Comparison of ENCODE assay signal across 22 cellular contexts in genomic region chr10:119802068-119802538, GRCh38.
DNase-seq lines count a peak whose midpoint lies in the region; ATAC-seq, FAIRE-seq and TF ChIP-seq lines count a peak whose summit lies in the region.
"Had no signal": no experiment of that assay in that cellular context is flagged by ENCODE, and none has a peak within 500 bp of the region (broad histone marks: within the 10 kb centered on the region; RNA-seq: fewer than 3 reads in every experiment).

No MANE protein-coding gene starts in this region.

- H2AK5ac ChIP-seq in trophoblast cell (ENCODE audit: low read length), result no peak overlapping the region

- no peaks in the 10 kb centered on the region for H3K27me3 Mint-ChIP-seq in HFFc6 (ENCODE audit: insufficient read depth)
- H3K27me3 Mint-ChIP-seq: activated naive CD4-positive, alpha-beta T cell treated with anti-CD3 and anti-CD28 coated beads, Interleukin-2, amount 50 U/mL, for 24 hours; effector memory CD8-positive, alpha-beta T cell; naive thymus-derived CD8-positive, alpha-beta T cell; stimulated activated naive CD8-positive, alpha-beta T cell treated with anti-CD3 and anti-CD28 coated beads, Interleukin-15, Interleukin-2, amounts not matched to agents 100 ng/mL and 50 ng/mL, for 24 hours; type B pancreatic cell had no signal

- H3K14ac ChIP-seq in trophoblast cell (ENCODE audit: low read length), result no peak overlapping the region

- H3K4me1 Mint-ChIP-seq in HFFc6 (ENCODE audit: low read depth), result peaks cover 59% of the 10 kb centered on the region
- H3K4me1 Mint-ChIP-seq: naive thymus-derived CD8-positive, alpha-beta T cell had no signal

- H3K4me2 ChIP-seq in trophoblast cell (ENCODE audit: low read length), result no peak overlapping the region

- no peaks in the 10 kb centered on the region for H3K27me3 ChIP-seq in trophoblast cell (ENCODE audit: insufficient read depth, low read length)
- H3K27me3 ChIP-seq: sigmoid colon had no signal

- H3K18ac ChIP-seq in trophoblast cell (ENCODE audit: low read length), result no peak overlapping the region

- no peak overlapping the region for H3K23ac ChIP-seq in trophoblast cell (ENCODE audit: low read length)

- no peak overlapping the region for H2AFZ ChIP-seq in trophoblast cell (ENCODE audit: insufficient read depth, low read length, poor library complexity)
- H2AFZ ChIP-seq: parathyroid adenoma had no signal

- no peak overlapping the region for H4K12ac ChIP-seq in trophoblast cell (ENCODE audit: low read depth, low read length)

- no peaks in the 10 kb centered on the region for H3K4me1 ChIP-seq in trophoblast cell (ENCODE audit: control insufficient read depth in 1 of 2, insufficient read depth in 2 of 2, low read length in 2 of 2)
- H3K4me1 ChIP-seq: parathyroid adenoma had no signal

- no peak overlapping the region for H2BK120ac ChIP-seq in trophoblast cell (ENCODE audit: insufficient read depth, low read length, poor library complexity)

- no peak for TF ChIP-seq CTCF in HFFc6 (IDR thresholded peaks at IDR 0.05)

- no peak overlapping the region for H2BK5ac ChIP-seq in trophoblast cell (ENCODE audit: low read depth, low read length, poor library complexity)

- H2BK12ac ChIP-seq in trophoblast cell (ENCODE audit: low read length), result peak overlapping the region; percentile 43

- H3K79me2 ChIP-seq in trophoblast cell (ENCODE audit: control insufficient read depth, insufficient read depth, low read length, poor library complexity), result no peaks in the 10 kb centered on the region
- H3K79me2 ChIP-seq: parathyroid adenoma had no signal

- no CpG with 5 or more reads among the region's 4 CpGs for WGBS in trophoblast cell (ENCODE audit: extremely low coverage, insufficient coverage, insufficient read length)

- DNase-seq in HFFc6 (peak; percentile 5), trophoblast cell (peak in 1 of 2 donors; percentile 38), NCI-H2081 (lab: John Stamatoyannopoulos, UW) (no peak), GM19239 (ENCODE audit: insufficient read length, low spot score) (no peak)
- DNase-seq: activated T-cell treated with anti-CD3 and anti-CD28 coated beads, Interleukin-2, amount 50 U/mL, for 1 hour; effector memory CD8-positive, alpha-beta T cell; kidney glomerular epithelial cell; mesendoderm; naive thymus-derived CD8-positive, alpha-beta T cell; NCI-H1105; NCI-H2107; NCI-H524 treated with DMSO at 0.1 percent for 48 hours; sigmoid colon; SW 1271 had no signal

- ATAC-seq in GM18517 (IDR thresholded peaks at IDR 0.05; ENCODE audit: unreplicated experiment) (peak; percentile 55), HG03520 (IDR thresholded peaks at IDR 0.05; ENCODE audit: unreplicated experiment) (peak; percentile 75), GM19035 (IDR thresholded peaks at IDR 0.05; ENCODE audit: unreplicated experiment) (no peak)
- ATAC-seq: effector memory CD8-positive, alpha-beta T cell; naive thymus-derived CD8-positive, alpha-beta T cell had no signal

- H4K91ac ChIP-seq in trophoblast cell (ENCODE audit: low read depth, low read length), result no peak overlapping the region

- no peaks in the 10 kb centered on the region for H3K9me3 ChIP-seq in trophoblast cell (ENCODE audit: insufficient read depth, low read depth, low read length)
- H3K9me3 ChIP-seq: sigmoid colon had no signal

- H3K79me1 ChIP-seq in trophoblast cell (ENCODE audit: low read length), result no peaks in the 10 kb centered on the region

- no peak overlapping the region; the same call in 1 of the 2 replicates for H3K4me3 Mint-ChIP-seq in HFFc6
- H3K4me3 Mint-ChIP-seq: activated naive CD4-positive, alpha-beta T cell treated with anti-CD3 and anti-CD28 coated beads, Interleukin-2, amount 50 U/mL, for 24 hours; effector memory CD8-positive, alpha-beta T cell; naive thymus-derived CD8-positive, alpha-beta T cell; stimulated activated naive CD8-positive, alpha-beta T cell treated with anti-CD3 and anti-CD28 coated beads, Interleukin-15, Interleukin-2, amounts not matched to agents 100 ng/mL and 50 ng/mL, for 24 hours; type B pancreatic cell had no signal

- no peak overlapping the region for H3K27ac ChIP-seq in trophoblast cell (ENCODE audit: low read depth, low read length)
- H3K27ac ChIP-seq: parathyroid adenoma had no signal

- no peak overlapping the region for H3K9ac ChIP-seq in trophoblast cell (ENCODE audit: low read length)
- H3K9ac ChIP-seq: parathyroid adenoma had no signal

- no peak for FAIRE-seq in GM19239 (lab: Jason Lieb, UNC)
- FAIRE-seq: TTC549 had no signal

- no peaks in the 10 kb centered on the region for H3K9me3 Mint-ChIP-seq in HFFc6
- H3K9me3 Mint-ChIP-seq: activated naive CD4-positive, alpha-beta T cell treated with anti-CD3 and anti-CD28 coated beads, Interleukin-2, amount 50 U/mL, for 24 hours; effector memory CD8-positive, alpha-beta T cell; naive thymus-derived CD8-positive, alpha-beta T cell; stimulated activated naive CD8-positive, alpha-beta T cell treated with anti-CD3 and anti-CD28 coated beads, Interleukin-15, Interleukin-2, amounts not matched to agents 100 ng/mL and 50 ng/mL, for 24 hours; type B pancreatic cell had no signal

- H3K36me3 ChIP-seq in trophoblast cell (ENCODE audit: control insufficient read depth in 1 of 2, insufficient read depth in 2 of 2, low read length in 2 of 2), result peaks cover 7 to 8% of the 10 kb centered on the region in 2 experiments

- H3K36me3 Mint-ChIP-seq in HFFc6 (ENCODE audit: low read depth), result peaks cover 12% of the 10 kb centered on the region; the same call in 1 of the 2 replicates

- H3K27ac Mint-ChIP-seq in HFFc6, result peak overlapping the region; percentile 29; the same call in 1 of the 2 replicates
- H3K27ac Mint-ChIP-seq: activated naive CD4-positive, alpha-beta T cell treated with anti-CD3 and anti-CD28 coated beads, Interleukin-2, amount 50 U/mL, for 24 hours; effector memory CD8-positive, alpha-beta T cell; naive thymus-derived CD8-positive, alpha-beta T cell; stimulated activated naive CD8-positive, alpha-beta T cell treated with anti-CD3 and anti-CD28 coated beads, Interleukin-15, Interleukin-2, amounts not matched to agents 100 ng/mL and 50 ng/mL, for 24 hours; type B pancreatic cell had no signal

- H3K4me3 ChIP-seq in trophoblast cell (ENCODE audit: low read depth, low read length), result no peak overlapping the region
- H3K4me3 ChIP-seq: sigmoid colon had no signal

- H4K8ac ChIP-seq in trophoblast cell (ENCODE audit: low read depth, low read length), result no peak overlapping the region

- H3K4ac ChIP-seq in trophoblast cell (ENCODE audit: low read depth, low read length), result no peak overlapping the region
